ENCODE assay signal across 12 cellular contexts in the genomic region with DNA sequence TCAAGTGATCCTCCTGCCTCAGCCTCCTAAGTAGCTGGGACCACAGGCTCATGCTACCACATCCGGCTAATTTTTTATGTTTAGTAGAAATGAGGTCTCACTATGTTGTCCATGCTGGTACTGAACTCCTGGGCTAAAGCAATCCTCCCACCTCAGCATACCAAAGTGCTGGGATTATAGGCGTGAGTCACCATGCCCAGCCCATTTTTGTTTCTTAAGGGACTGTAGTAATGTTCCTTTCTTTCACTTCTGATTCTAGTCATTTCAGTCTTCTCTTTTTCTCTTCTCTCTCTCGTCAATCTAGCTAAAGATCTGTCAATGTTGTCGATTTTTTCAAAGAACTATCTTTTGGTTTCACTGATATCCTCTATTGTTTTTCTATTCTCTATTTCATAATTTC.
DNase-seq lines count a peak whose midpoint lies in the region; ATAC-seq and TF ChIP-seq lines count a peak whose summit lies in the region.
"Had no signal": no experiment of that assay in that cellular context is flagged by ENCODE, and none has a peak within 500 bp of the region (broad histone marks: within the 10 kb centered on the region; RNA-seq: fewer than 3 reads in every experiment).

No MANE protein-coding gene starts in this region.

- H3K4me3 Mint-ChIP-seq in activated B cell treated with CpG ODN at 0.5 μM for 24 hours, result peak overlapping the region; percentile 52
- H3K4me3 Mint-ChIP-seq: neural crest cell had no signal

- H3K27me3 ChIP-seq in SJCRH30, result no peaks in the 10 kb centered on the region
- H3K27me3 ChIP-seq: hepatocyte had no signal

- no peaks in the 10 kb centered on the region for H3K9me3 ChIP-seq in SJCRH30 (replicated peaks)

- H3K4me3 ChIP-seq in SJCRH30, result no peak overlapping the region
- H3K4me3 ChIP-seq: hepatocyte had no signal

- H3K36me3 Mint-ChIP-seq in activated B cell treated with CpG ODN at 0.5 μM for 24 hours (ENCODE audit: low read depth), result peaks cover 62% of the 10 kb centered on the region

- no peaks in the 10 kb centered on the region; the same call in 1 of the 2 replicates for H3K4me1 ChIP-seq in SJCRH30

- intact Hi-C loops in activated B cell treated with CpG ODN at 0.5 μM for 24 hours (cut with micrococcal nuclease), result loop anchor here (1.0 to 2.0 kb wide), 2 partner anchors 9 to 20 kb away; no protein-coding TSS in a partner anchor

- CTCF ChIA-PET in activated B cell treated with CpG ODN at 0.5 μM for 24 hours (lab: Charles Lee), result interaction anchor here (0.8 kb wide), 1 partner anchor 156 kb away, joined by 3 read pairs; no protein-coding TSS in a partner anchor

- H3K27ac Mint-ChIP-seq in activated B cell treated with CpG ODN at 0.5 μM for 24 hours, result peak overlapping the region; percentile 59

- no peak for TF ChIP-seq CTCF in activated B cell treated with CpG ODN at 0.5 μM for 24 hours (IDR thresholded peaks at IDR 0.05)

- peak; percentile 64 for DNase-seq in EH (ENCODE audit: low read depth)
- DNase-seq in activated B cell treated with CpG ODN at 0.5 μM for 24 hours, result no peak
- peak; percentile 42 for DNase-seq in kidney tubule cell (ENCODE audit: low spot score)
- DNase-seq in SJCRH30, result no peak
- no peak for DNase-seq in NCI-H2107 treated with DMSO at 0.1 percent for 48 hours (lab: John Stamatoyannopoulos, UW; ENCODE audit: unreplicated experiment)
- DNase-seq: DND-41, NCI-H187 had no signal

- H3K4me1 Mint-ChIP-seq in activated B cell treated with CpG ODN at 0.5 μM for 24 hours, result peaks cover 31% of the 10 kb centered on the region

- POLR2A ChIA-PET in activated B cell treated with CpG ODN at 0.5 μM for 24 hours (lab: Charles Lee), result interaction anchor here (0.6 to 1.0 kb wide), 3 partner anchors 15 to 196 kb away, joined by 3 to 6 read pairs (median 6); no protein-coding TSS in a partner anchor

- H3K27me3 Mint-ChIP-seq in activated B cell treated with CpG ODN at 0.5 μM for 24 hours, result no peaks in the 10 kb centered on the region

- no peaks in the 10 kb centered on the region for H3K36me3 ChIP-seq in SJCRH30

- no peaks in the 10 kb centered on the region for H3K9me3 Mint-ChIP-seq in activated B cell treated with CpG ODN at 0.5 μM for 24 hours
- H3K9me3 Mint-ChIP-seq: neural crest cell had no signal

- ATAC-seq in HG03432 (IDR thresholded peaks at IDR 0.05; ENCODE audit: unreplicated experiment) (peak; percentile 52), activated B cell treated with CpG ODN at 0.5 μM for 24 hours (ENCODE audit: low read depth) (peak; percentile 56), GM19023 (IDR thresholded peaks at IDR 0.05; ENCODE audit: unreplicated experiment) (no peak), GM19452 (IDR thresholded peaks at IDR 0.05; ENCODE audit: unreplicated experiment) (no peak)

- H3K27ac ChIP-seq in SJCRH30, result no peak overlapping the region
- H3K27ac ChIP-seq: hepatocyte had no signal

Comparison
In these comparisons a context has a peak if more than half of its experiments do, and no peak if none do; other contexts are left out.
1. DNase-seq: peak in EH (single experiment) and kidney tubule cell (single experiment); none in activated B cell treated with CpG ODN at 0.5 μM for 24 hours (single experiment), SJCRH30 (0 of 2) and NCI-H2107 treated with DMSO at 0.1 percent for 48 hours (single experiment).
2. ATAC-seq: peak in HG03432 (single experiment) and activated B cell treated with CpG ODN at 0.5 μM for 24 hours (single experiment); none in GM19023 (single experiment) and GM19452 (single experiment).